ENCODE assay signal across 21 cellular contexts in the genomic region with DNA sequence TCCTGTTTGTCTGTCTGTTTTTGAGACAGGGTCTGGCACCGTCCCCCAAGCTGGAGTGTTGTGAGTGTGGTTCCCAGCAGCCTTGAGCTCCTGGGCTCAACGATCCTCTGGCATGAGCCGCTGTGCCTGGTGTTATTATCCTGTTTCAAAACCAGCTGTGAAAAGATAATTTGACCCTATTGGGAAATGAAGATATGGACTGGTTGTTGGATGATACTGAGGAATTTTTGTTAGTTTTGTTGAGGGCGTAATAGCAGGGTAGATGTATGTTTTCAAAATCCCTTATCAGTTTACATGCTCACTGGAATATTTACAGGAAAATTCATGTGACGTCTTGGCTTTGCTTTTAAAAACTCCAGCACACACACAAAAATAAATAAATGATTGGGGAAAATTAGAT. TPM values are rescaled to one million over a fixed set of nuclear protein-coding genes. Genes with fewer than 3 reads are reported as not detected.
A peak's percentile ranks its signal among the peaks of the same experiment; 100 is the strongest.
DNase-seq lines count a peak whose midpoint lies in the region; ATAC-seq and TF ChIP-seq lines count a peak whose summit lies in the region.
"Had no signal": no experiment of that assay in that cellular context is flagged by ENCODE, and none has a peak within 500 bp of the region (broad histone marks: within the 10 kb centered on the region; RNA-seq: fewer than 3 reads in every experiment).

No MANE protein-coding gene starts in this region.

- H3K27ac Mint-ChIP-seq in effector memory CD8-positive, alpha-beta T cell, result no peak overlapping the region
- H3K27ac Mint-ChIP-seq: activated B cell treated with CpG ODN at 0.5 μM for 24 hours; stimulated activated naive CD8-positive, alpha-beta T cell treated with anti-CD3 and anti-CD28 coated beads, Interleukin-15, Interleukin-2, amounts not matched to agents 100 ng/mL and 50 ng/mL, for 24 hours had no signal

- no peaks in the 10 kb centered on the region for H3K9me3 ChIP-seq in mammary epithelial cell (replicated peaks; ENCODE audit: insufficient read depth, low read length)
- no peaks in the 10 kb centered on the region for H3K9me3 ChIP-seq in lower lobe of right lung
- H3K9me3 ChIP-seq in smooth muscle cell (replicated peaks; ENCODE audit: low read depth), result no peaks in the 10 kb centered on the region
- H3K9me3 ChIP-seq: SJCRH30, spleen had no signal

- H3K27ac ChIP-seq in mammary epithelial cell (ENCODE audit: insufficient read depth, low read depth, low read length) (peak overlapping the region; percentile 16), lower lobe of right lung (no peak overlapping the region), smooth muscle cell (ENCODE audit: low read depth) (peak overlapping the region; percentile 61), brain microvascular endothelial cell (no peak overlapping the region)
- H3K27ac ChIP-seq: 22Rv1, SJCRH30, spleen had no signal

- in situ Hi-C loops in mammary epithelial cell (cut with MboI; ENCODE audit: low sequenced_read_pairs in 2 of 2) (no loop called here), brain microvascular endothelial cell (cut with HindIII; ENCODE audit: low pct_ligation_motif_present, low sequenced_read_pairs) (no loop called here)

- no peak for ATAC-seq in lower lobe of right lung
- no peak for ATAC-seq in HG03025 (IDR thresholded peaks at IDR 0.05; ENCODE audit: low FRiP score, unreplicated experiment)
- ATAC-seq in effector memory CD8-positive, alpha-beta T cell (replicated peaks), result no peak
- ATAC-seq: PC-3 had no signal

- 88% methylated on average over 5 of the region's 5 CpGs for WGBS in mammary epithelial cell (ENCODE audit: low coverage, missing lambda C conversion rate)
- 22% methylated on average over 5 of the region's 5 CpGs for WGBS in smooth muscle cell (ENCODE audit: low lambda C conversion rate)

- no peaks in the 10 kb centered on the region for H3K36me3 Mint-ChIP-seq in effector memory CD8-positive, alpha-beta T cell (ENCODE audit: insufficient read depth)

- H3K36me3 ChIP-seq in mammary epithelial cell (ENCODE audit: insufficient read depth, low read length) (no peaks in the 10 kb centered on the region), lower lobe of right lung (no peaks in the 10 kb centered on the region), smooth muscle cell (ENCODE audit: low read depth) (no peaks in the 10 kb centered on the region), brain microvascular endothelial cell (replicated peaks) (no peaks in the 10 kb centered on the region)
- H3K36me3 ChIP-seq: SJCRH30, spleen had no signal

- H4K20me1 ChIP-seq in mammary epithelial cell (ENCODE audit: insufficient read depth, low read length) (no peaks in the 10 kb centered on the region), smooth muscle cell (ENCODE audit: low read depth) (no peaks in the 10 kb centered on the region)

- CTCF ChIA-PET in mammary epithelial cell (lab: Charles Lee; ENCODE audit: low non-redundant PET), result no interaction called here

- H3K9me3 Mint-ChIP-seq in effector memory CD8-positive, alpha-beta T cell, result no peaks in the 10 kb centered on the region
- H3K9me3 Mint-ChIP-seq: activated B cell treated with CpG ODN at 0.5 μM for 24 hours; neural crest cell; stimulated activated naive CD8-positive, alpha-beta T cell treated with anti-CD3 and anti-CD28 coated beads, Interleukin-15, Interleukin-2, amounts not matched to agents 100 ng/mL and 50 ng/mL, for 24 hours had no signal

- H3K4me3 ChIP-seq in mammary epithelial cell (replicated peaks in 1 of 3; ENCODE audit: insufficient read depth in 1 of 3, low read depth in 2 of 3, low read length in 3 of 3) (no peak overlapping the region), lower lobe of right lung (no peak overlapping the region), smooth muscle cell (no peak overlapping the region), brain microvascular endothelial cell (ENCODE audit: low read depth, low read length) (no peak overlapping the region)
- H3K4me3 ChIP-seq: SJCRH30, spleen had no signal

- dilution Hi-C loops in mammary epithelial cell (cut with HindIII; ENCODE audit: low sequenced_read_pairs), result no loop called here

- H3K4me1 ChIP-seq in mammary epithelial cell (ENCODE audit: insufficient read depth, low read length) (peaks cover 55% of the 10 kb centered on the region), lower lobe of right lung (peaks cover 14% of the 10 kb centered on the region), smooth muscle cell (ENCODE audit: low read depth) (no peaks in the 10 kb centered on the region)

- no peak for TF ChIP-seq CTCF in mammary epithelial cell (conservative IDR thresholded peaks at IDR 0.05 in 1 of 2, IDR thresholded peaks at IDR 0.05 in 1 of 2; ENCODE audit: extremely low read depth in 1 of 2, insufficient read depth in 1 of 2, low read depth in 1 of 2, low read length in 2 of 2)
- TF ChIP-seq CTCF in lower lobe of right lung (IDR thresholded peaks at IDR 0.05), result no peak
- no peak for TF ChIP-seq CTCF in smooth muscle cell (IDR thresholded peaks at IDR 0.05; ENCODE audit: borderline replicate concordance, insufficient read depth, poor library complexity, severe bottlenecking)
- no peak for TF ChIP-seq CTCF in brain microvascular endothelial cell (IDR thresholded peaks at IDR 0.05; ENCODE audit: low read depth, low read length, missing control alignments)

- H3K9ac ChIP-seq in mammary epithelial cell (ENCODE audit: insufficient read depth, low read length), result no peak overlapping the region
- no peak overlapping the region for H3K9ac ChIP-seq in smooth muscle cell (ENCODE audit: low read depth)

- peak overlapping the region; percentile 11 for H3K4me2 ChIP-seq in mammary epithelial cell (ENCODE audit: insufficient read depth, low read depth, low read length)
- H3K4me2 ChIP-seq in smooth muscle cell, result peak overlapping the region; percentile 50

- H3K27me3 ChIP-seq in mammary epithelial cell (ENCODE audit: insufficient read depth, low read length) (no peaks in the 10 kb centered on the region), lower lobe of right lung (ENCODE audit: low read depth) (no peaks in the 10 kb centered on the region), smooth muscle cell (ENCODE audit: low read depth) (no peaks in the 10 kb centered on the region), brain microvascular endothelial cell (replicated peaks) (no peaks in the 10 kb centered on the region)
- H3K27me3 ChIP-seq: SJCRH30, spleen had no signal

- no TSS peak for BruUV-seq in mammary epithelial cell (replicated peaks; lab: Mats Ljungman, UMichigan)

- DNase-seq in DMS79 treated with DMSO at 0.1 percent for 48 hours (lab: John Stamatoyannopoulos, UW) (peak; percentile 25), DMS79 (lab: John Stamatoyannopoulos, UW) (no peak), mammary epithelial cell (no peak), lower lobe of right lung (peak; percentile 25), smooth muscle cell (lab: John Stamatoyannopoulos, UW; ENCODE audit: unreplicated experiment) (no peak), brain microvascular endothelial cell (no peak)
- DNase-seq in effector memory CD8-positive, alpha-beta T cell, result no peak
- DNase-seq: activated B cell treated with CpG ODN at 0.5 μM for 24 hours; activated CD4-positive, alpha-beta T cell treated with anti-CD3 and anti-CD28 coated beads, Interleukin-2, amount 50 U/mL, for 48 hours; activated naive CD4-positive, alpha-beta T cell; caudate nucleus; NCI-H1436 treated with DMSO at 0.1 percent for 48 hours; NCI-H748 treated with DMSO at 0.1 percent for 48 hours; PC-3; SJCRH30; spleen; stimulated activated CD4-positive, alpha-beta T cell treated with anti-CD3 and anti-CD28 coated beads, Interleukin-4, amount 100 ng/mL, for 24 hours had no signal

- H3F3A ChIP-seq in smooth muscle cell (ENCODE audit: low read depth), result peaks cover 11% of the 10 kb centered on the region

- no peaks in the 10 kb centered on the region for H3K27me3 Mint-ChIP-seq in effector memory CD8-positive, alpha-beta T cell
- H3K27me3 Mint-ChIP-seq: activated B cell treated with CpG ODN at 0.5 μM for 24 hours; stimulated activated naive CD8-positive, alpha-beta T cell treated with anti-CD3 and anti-CD28 coated beads, Interleukin-15, Interleukin-2, amounts not matched to agents 100 ng/mL and 50 ng/mL, for 24 hours had no signal

- H2AFZ ChIP-seq in mammary epithelial cell (ENCODE audit: low read depth, low read length) (no peak overlapping the region), smooth muscle cell (ENCODE audit: low read depth) (peak overlapping the region; percentile 55)

- H3K4me1 Mint-ChIP-seq in effector memory CD8-positive, alpha-beta T cell (ENCODE audit: low read depth in 2 of 2), result peaks cover 10 to 12% of the 10 kb centered on the region in 2 donors

- H3K4me3 Mint-ChIP-seq in effector memory CD8-positive, alpha-beta T cell, result no peak overlapping the region
- H3K4me3 Mint-ChIP-seq: activated B cell treated with CpG ODN at 0.5 μM for 24 hours; neural crest cell; stimulated activated naive CD8-positive, alpha-beta T cell treated with anti-CD3 and anti-CD28 coated beads, Interleukin-15, Interleukin-2, amounts not matched to agents 100 ng/mL and 50 ng/mL, for 24 hours had no signal

- H3K79me2 ChIP-seq in mammary epithelial cell (ENCODE audit: insufficient read depth, low read length), result no peaks in the 10 kb centered on the region
- no peaks in the 10 kb centered on the region for H3K79me2 ChIP-seq in smooth muscle cell (ENCODE audit: low read depth)

- intact Hi-C loops in mammary epithelial cell (cut with micrococcal nuclease) (loop anchor here (2.0 kb wide), 1 partner anchor 40 kb away; no protein-coding TSS in a partner anchor), lower lobe of right lung (cut with DNase I) (no loop called here)

RNA-seq across cellular contexts. Expression of a gene that starts 56.6 kb away (rescaled TPM):
- 100 to 1,000 TPM; 252 to 547 TPM for total RNA-seq in mammary epithelial cell
- polyA plus RNA-seq in mammary epithelial cell, result 115 TPM
- polyA minus RNA-seq in mammary epithelial cell, result 193 TPM
- 478 TPM for total RNA-seq in lower lobe of right lung
- total RNA-seq in smooth muscle cell, result 39.0 and 55.1 TPM in 2 replicates
- polyA plus RNA-seq in smooth muscle cell, result 17.1 and 22.1 TPM in 2 replicates

Comparison
In these comparisons a context has a peak if more than half of its experiments do, and no peak if none do; other contexts are left out.
1. DNase-seq: peak in DMS79 treated with DMSO at 0.1 percent for 48 hours (single experiment) and lower lobe of right lung (single experiment); none in DMS79 (single experiment), mammary epithelial cell (single experiment), smooth muscle cell (single experiment), brain microvascular endothelial cell (single experiment) and effector memory CD8-positive, alpha-beta T cell (0 of 3).
2. H3K27ac ChIP-seq: peak in mammary epithelial cell (single experiment) and smooth muscle cell (single experiment); none in lower lobe of right lung (single experiment) and brain microvascular endothelial cell (single experiment).